ENCODE assay signal across 18 cellular contexts in the genomic region with DNA sequence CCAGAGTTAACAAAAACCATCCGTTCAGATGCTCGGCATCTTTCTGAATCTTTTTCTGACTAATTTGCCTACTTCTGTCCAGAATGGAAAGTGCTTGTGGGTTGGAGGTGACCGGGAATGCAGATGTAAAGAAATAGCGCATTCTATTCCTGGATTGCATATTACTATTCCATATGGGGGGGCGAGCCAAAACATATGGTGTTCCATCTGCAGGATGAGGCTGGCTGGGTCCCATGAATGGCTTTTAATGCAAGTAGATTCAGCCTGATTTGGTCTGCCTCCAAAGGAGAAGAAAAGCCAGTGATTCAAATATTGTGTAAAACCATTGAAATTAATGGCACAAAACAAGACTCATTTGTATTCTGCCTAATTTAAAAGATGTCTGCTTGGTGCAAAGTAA.
DNase-seq lines count a peak whose midpoint lies in the region; TF ChIP-seq lines count a peak whose summit lies in the region.
"Had no signal": no experiment of that assay in that cellular context is flagged by ENCODE, and none has a peak within 500 bp of the region (broad histone marks: within the 10 kb centered on the region; RNA-seq: fewer than 3 reads in every experiment).

No MANE protein-coding gene starts in this region.

- peaks cover 3% of the 10 kb centered on the region for H3K9me3 Mint-ChIP-seq in Calu3 (ENCODE audit: low read depth, unreplicated experiment)

- H3K4me3 ChIP-seq in dorsolateral prefrontal cortex = no peak overlapping the region
- H3K4me3 ChIP-seq: GM23248, Peyer's patch had no signal

- TF ChIP-seq CTCF in dorsolateral prefrontal cortex (IDR thresholded peaks at IDR 0.05 in 54 of 56, conservative IDR thresholded peaks at IDR 0.05 in 2 of 56; ENCODE audit: low read depth in 1 of 56, partially characterized antibody in 56 of 56) (no peak), Calu3 (IDR thresholded peaks at IDR 0.05; ENCODE audit: unreplicated experiment) (no peak)

- BruUV-seq in Calu3 (replicated peaks; lab: Mats Ljungman, UMichigan) = no TSS peak

- CTCF ChIA-PET in Calu3 (lab: Charles Lee) (no interaction called here), HEK293T (lab: Yijun Ruan, JAX) (no interaction called here)

- no peak overlapping the region for H3K4me3 Mint-ChIP-seq in Calu3 (ENCODE audit: low read depth, unreplicated experiment)
- H3K4me3 Mint-ChIP-seq: CD4-positive, CD25-positive, alpha-beta regulatory T cell; H9 had no signal

- POLR2A ChIA-PET in HEK293T (lab: Yijun Ruan, JAX) = no interaction called here

- no peaks in the 10 kb centered on the region for H3K36me3 Mint-ChIP-seq in Calu3 (ENCODE audit: insufficient read depth, unreplicated experiment)
- H3K36me3 Mint-ChIP-seq: CD4-positive, CD25-positive, alpha-beta regulatory T cell had no signal

- H3K27ac Mint-ChIP-seq in Calu3 (ENCODE audit: unreplicated experiment) = no peak overlapping the region
- H3K27ac Mint-ChIP-seq: CD4-positive, CD25-positive, alpha-beta regulatory T cell; H9 had no signal

- DNase-seq in NCI-H1694 (lab: John Stamatoyannopoulos, UW) (peak; percentile 85), NCI-H524 (lab: John Stamatoyannopoulos, UW) (peak; percentile 82 to 92), dorsolateral prefrontal cortex (peak in 9 of 10 donors; percentile 23 to 83 (median 54)), pons (ENCODE audit: low spot score) (peak; percentile 47), T-helper 2 cell (no peak), Calu3 (no peak), HEK293T (ENCODE audit: extremely low spot score) (no peak)
- no peak for DNase-seq in stimulated activated CD4-positive, alpha-beta T cell treated with anti-CD3 and anti-CD28 coated beads, Interleukin-1b, Interleukin-23, amount 100 ng/mL, for 48 hours
- DNase-seq: CD4-positive, CD25-positive, alpha-beta regulatory T cell; DND-41; GM23248; H9; KBM-7; NCI-H1092; NCI-H1436 treated with DMSO at 0.1 percent for 48 hours; NCI-H2081; NCI-H748 treated with DMSO at 0.1 percent for 48 hours; Peyer's patch had no signal

- H3K4me1 Mint-ChIP-seq in Calu3 (ENCODE audit: low read depth, unreplicated experiment) = no peaks in the 10 kb centered on the region
- H3K4me1 Mint-ChIP-seq: CD4-positive, CD25-positive, alpha-beta regulatory T cell had no signal

- H3K27ac ChIP-seq in dorsolateral prefrontal cortex = no peak overlapping the region
- H3K27ac ChIP-seq: GM23248, Peyer's patch had no signal

- intact Hi-C loops in dorsolateral prefrontal cortex (cut with DNase I) (no loop called here), Calu3 (cut with micrococcal nuclease; ENCODE audit: unreplicated experiment) (no loop called here)

- peaks cover 74% of the 10 kb centered on the region for H3K27me3 Mint-ChIP-seq in Calu3 (ENCODE audit: unreplicated experiment)

- peaks cover 0 to 26% (median 5%) of the 10 kb centered on the region in 45 donors for H3K27me3 ChIP-seq in dorsolateral prefrontal cortex
- H3K27me3 ChIP-seq: Peyer's patch had no signal

TF ChIP-seq in HEK293T, 16 proteins besides CTCF, POLR2A, EP300 and RAD21:
- no peak for TF ChIP-seq CTBP1 (IDR thresholded peaks at IDR 0.05; ENCODE audit: borderline replicate concordance)
- TF ChIP-seq FOXK2 (IDR thresholded peaks at IDR 0.05) = no peak
- no peak for TF ChIP-seq LEF1 (IDR thresholded peaks at IDR 0.05; ENCODE audit: borderline replicate concordance)
- TF ChIP-seq BHLHE40 (IDR thresholded peaks at IDR 0.05; ENCODE audit: borderline replicate concordance) = no peak
- TF ChIP-seq ELF4 (IDR thresholded peaks at IDR 0.05) = no peak
- TF ChIP-seq SP1 (IDR thresholded peaks at IDR 0.05) = no peak
- TF ChIP-seq L3MBTL2 (conservative IDR thresholded peaks at IDR 0.05) = no peak
- TF ChIP-seq TARDBP (IDR thresholded peaks at IDR 0.05) = no peak
- TF ChIP-seq ARNT (IDR thresholded peaks at IDR 0.05) = no peak
- TF ChIP-seq NFRKB (IDR thresholded peaks at IDR 0.05) = no peak
- no peak for TF ChIP-seq FOXM1 (IDR thresholded peaks at IDR 0.05; ENCODE audit: borderline replicate concordance)
- TF ChIP-seq, protein P1, sequence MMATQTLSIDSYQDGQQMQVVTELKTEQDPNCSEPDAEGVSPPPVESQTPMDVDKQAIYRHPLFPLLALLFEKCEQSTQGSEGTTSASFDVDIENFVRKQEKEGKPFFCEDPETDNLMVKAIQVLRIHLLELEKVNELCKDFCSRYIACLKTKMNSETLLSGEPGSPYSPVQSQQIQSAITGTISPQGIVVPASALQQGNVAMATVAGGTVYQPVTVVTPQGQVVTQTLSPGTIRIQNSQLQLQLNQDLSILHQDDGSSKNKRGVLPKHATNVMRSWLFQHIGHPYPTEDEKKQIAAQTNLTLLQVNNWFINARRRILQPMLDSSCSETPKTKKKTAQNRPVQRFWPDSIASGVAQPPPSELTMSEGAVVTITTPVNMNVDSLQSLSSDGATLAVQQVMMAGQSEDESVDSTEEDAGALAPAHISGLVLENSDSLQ (IDR thresholded peaks at IDR 0.05) = no peak
- no peak for TF ChIP-seq ZNF384 (IDR thresholded peaks at IDR 0.05)
- TF ChIP-seq SUZ12 (IDR thresholded peaks at IDR 0.05) = no peak
- no peak for TF ChIP-seq HDGF (IDR thresholded peaks at IDR 0.05; ENCODE audit: borderline replicate concordance)
- TF ChIP-seq FOXA1 (IDR thresholded peaks at IDR 0.05) = no peak

Comparison
In these comparisons a context has a peak if more than half of its experiments do, and no peak if none do; other contexts are left out.
1. DNase-seq: peak in NCI-H1694 (single experiment), NCI-H524 (2 of 2), dorsolateral prefrontal cortex (9 of 10) and pons (single experiment); none in T-helper 2 cell (0 of 5), stimulated activated CD4-positive, alpha-beta T cell treated with anti-CD3 and anti-CD28 coated beads, Interleukin-1b, Interleukin-23, amount 100 ng/mL, for 48 hours (single experiment), Calu3 (single experiment) and HEK293T (single experiment).